Comparison of ENCODE assay signal across 1 cellular context in genomic region chr10:4736183-4736582, GRCh38.
TF ChIP-seq lines count a peak whose summit lies in the region.

No MANE protein-coding gene starts in this region.

TF ChIP-seq in IMR-90, 13 proteins besides CTCF, POLR2A, EP300 and RAD21 (continued from another document):
- TF ChIP-seq CHD1 (IDR thresholded peaks at IDR 0.05; ENCODE audit: low read depth, low read length), result no peak
- TF ChIP-seq MAFK (IDR thresholded peaks at IDR 0.05; ENCODE audit: low read depth, low read length), result no peak
- no peak for TF ChIP-seq RCOR1 (IDR thresholded peaks at IDR 0.05; ENCODE audit: insufficient replicate concordance, low read length)
- TF ChIP-seq CEBPB (IDR thresholded peaks at IDR 0.05; ENCODE audit: low read depth, low read length), result no peak
- TF ChIP-seq NFE2L2 (IDR thresholded peaks at IDR 0.05; ENCODE audit: low read depth, low read length), result no peak
- no peak for TF ChIP-seq ELK1 (IDR thresholded peaks at IDR 0.05; ENCODE audit: borderline replicate concordance, low read depth, low read length)
- TF ChIP-seq RFX5 (IDR thresholded peaks at IDR 0.05; ENCODE audit: low read depth, low read length), result no peak
- TF ChIP-seq MXI1 (IDR thresholded peaks at IDR 0.05; ENCODE audit: borderline replicate concordance, low read depth, low read length), result no peak
- no peak for TF ChIP-seq FOS (IDR thresholded peaks at IDR 0.05; ENCODE audit: low read depth, low read length)
- TF ChIP-seq MAZ (IDR thresholded peaks at IDR 0.05; ENCODE audit: borderline replicate concordance, low read depth, low read length), result no peak
